Comparison of ENCODE assay signal across 7 cellular contexts in the genomic region with DNA sequence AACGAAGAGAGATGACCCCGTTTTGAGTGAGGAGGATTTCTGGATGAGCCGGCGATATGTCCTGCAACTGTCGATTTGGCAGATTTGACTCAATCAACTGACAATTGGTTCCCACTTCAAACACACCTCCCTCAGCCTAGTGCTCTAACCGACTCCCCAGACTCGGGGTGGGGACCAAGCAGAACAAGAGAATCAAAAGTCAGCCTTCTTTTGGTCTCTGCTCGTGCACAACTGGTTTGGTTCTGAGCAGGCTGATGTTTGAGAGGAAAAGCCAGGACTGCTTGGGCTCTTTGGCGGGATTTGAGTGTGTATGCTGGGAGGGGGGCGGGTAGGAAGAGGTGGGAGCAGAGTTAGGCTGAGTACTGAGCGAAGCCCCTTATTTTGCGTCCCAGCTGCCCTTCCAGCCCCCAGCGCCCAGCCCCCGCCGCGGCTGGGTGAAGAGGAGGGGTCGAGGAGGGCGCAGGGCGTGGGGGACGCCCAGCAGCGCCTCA.
A peak's percentile ranks its signal among the peaks of the same experiment; 100 is the strongest.
DNase-seq lines count a peak whose midpoint lies in the region; ATAC-seq and TF ChIP-seq lines count a peak whose summit lies in the region.

No MANE protein-coding gene starts in this region.

- H3T11ph ChIP-seq in H9 (ENCODE audit: low read length) = no peak overlapping the region

- H4K8ac ChIP-seq in H9 (replicated peaks; ENCODE audit: insufficient read length, low read depth, low read length) = no peak overlapping the region

- H3K9ac ChIP-seq in H9 (ENCODE audit: extremely low read depth, insufficient read length, low read length) = peak overlapping the region; percentile 21

- H2AK5ac ChIP-seq in H9 (ENCODE audit: insufficient read length, low read length) = no peak overlapping the region

- H2BK15ac ChIP-seq in H9 (ENCODE audit: low read depth, low read length) = no peak overlapping the region

- no peak overlapping the region for H3K27ac ChIP-seq in H9 (ENCODE audit: insufficient read length, low read depth, low read length)

- no peak overlapping the region for H4K5ac ChIP-seq in H9 (ENCODE audit: insufficient read length, low read depth, low read length)

- no peaks in the 10 kb centered on the region for H3K4me1 ChIP-seq in H9 (ENCODE audit: insufficient read depth, low read length)

- peaks cover 4% of the 10 kb centered on the region; the same call in 1 of the 2 replicates for H3K27me3 ChIP-seq in H9 (ENCODE audit: insufficient read depth, low read length)

- WGBS in H9 (ENCODE audit: extremely low coverage, insufficient read length, low lambda C conversion rate) = no CpG with 5 or more reads among the region's 21 CpGs

- peaks cover 33% of the 10 kb centered on the region for H3K27me3 Mint-ChIP-seq in H9 (ENCODE audit: low read depth)
- peaks cover 7 to 42% (median 29%) of the 10 kb centered on the region in 3 donors for H3K27me3 Mint-ChIP-seq in naive B cell

- H3K4me2 ChIP-seq in H9 (ENCODE audit: insufficient read depth, insufficient read length, low read length) = peak overlapping the region; percentile 78

- no peak overlapping the region for H4K91ac ChIP-seq in H9 (ENCODE audit: insufficient read length, low read depth, low read length)

- no peak overlapping the region for H2BK20ac ChIP-seq in H9 (ENCODE audit: low read depth, low read length, poor library complexity, severe bottlenecking)

- H2BK5ac ChIP-seq in H9 (ENCODE audit: insufficient read length, low read length) = no peak overlapping the region

- no peaks in the 10 kb centered on the region for H4K20me1 ChIP-seq in H9 (ENCODE audit: control insufficient read depth, insufficient read depth, insufficient read length)

- H3K9me3 ChIP-seq in H9 (ENCODE audit: control insufficient read depth, low read depth, low read length) = no peaks in the 10 kb centered on the region

- H3K36me3 Mint-ChIP-seq in H9 (ENCODE audit: insufficient read depth in 1 of 3, low read depth in 3 of 3) = peaks cover 0 to 6% (median 0%) of the 10 kb centered on the region in 3 experiments; a peak in 3 of 7 replicates
- H3K36me3 Mint-ChIP-seq in naive B cell = no peaks in the 10 kb centered on the region

- DNase-seq in H9 = no peak
- peak; percentile 96 for DNase-seq in NCI-H69 (lab: John Stamatoyannopoulos, UW)
- DNase-seq in epithelial cell of esophagus (ENCODE audit: low read depth) = peak; percentile 2
- no peak for DNase-seq in naive B cell
- DNase-seq in HT-29 (ENCODE audit: low spot score) = no peak
- DNase-seq in cortex of kidney (lab: John Stamatoyannopoulos, UW) = no peak

- H2BK120ac ChIP-seq in H9 (ENCODE audit: low read depth, low read length, poor library complexity, severe bottlenecking) = no peak overlapping the region

- TF ChIP-seq CTCF in GM12875 (IDR thresholded peaks at IDR 0.05; ENCODE audit: borderline replicate concordance, insufficient read depth, low read depth, low read length) (no peak), H9 (conservative IDR thresholded peaks at IDR 0.05) (no peak), epithelial cell of esophagus (IDR thresholded peaks at IDR 0.05; ENCODE audit: insufficient read depth, low read depth, low read length, missing control alignments) (no peak)

- H3K4me3 ChIP-seq in GM12875 (ENCODE audit: low read depth, low read length) (peak overlapping the region; percentile 93), epithelial cell of esophagus (ENCODE audit: low read length) (peak overlapping the region; percentile 38)

- no peak overlapping the region for H3K56ac ChIP-seq in H9 (ENCODE audit: insufficient read length, low read depth, low read length)

- H2BK12ac ChIP-seq in H9 (ENCODE audit: insufficient read length, low read depth, low read length) = no peak overlapping the region

- H3K9me3 Mint-ChIP-seq in H9 (peaks cover 0 to 3% of the 10 kb centered on the region in 2 experiments; a peak in 2 of 5 replicates), naive B cell (peaks cover 0 to under 1% (median 0%) of the 10 kb centered on the region in 7 donors)

- no peak overlapping the region for H3K18ac ChIP-seq in H9 (ENCODE audit: insufficient read length, low read depth, low read length)

- H2AFZ ChIP-seq in H9 (ENCODE audit: low read length) = no peak overlapping the region

- no peaks in the 10 kb centered on the region for H3K79me2 ChIP-seq in H9 (ENCODE audit: insufficient read depth, low read length)

- H3K23me2 ChIP-seq in H9 (ENCODE audit: insufficient read length, low read depth, low read length, poor library complexity, severe bottlenecking) = peaks cover 15% of the 10 kb centered on the region

- peak overlapping the region; percentile 84 to 95 for H3K4me3 Mint-ChIP-seq in H9
- peak overlapping the region; percentile 56 to 88 (median 86) for H3K4me3 Mint-ChIP-seq in naive B cell

- no peak overlapping the region for H3K23ac ChIP-seq in H9 (ENCODE audit: insufficient read length, low read depth, low read length)

- H3K79me1 ChIP-seq in H9 (ENCODE audit: insufficient read depth, low read depth, low read length, poor library complexity, severe bottlenecking) = no peaks in the 10 kb centered on the region

- no peak for ATAC-seq in naive B cell (ENCODE audit: low read depth in 2 of 2)

- H3K14ac ChIP-seq in H9 (ENCODE audit: insufficient read depth, low read length) = no peak overlapping the region

- H3K27ac Mint-ChIP-seq in H9 (peak overlapping the region; percentile 14 to 95 (median 35); a peak in 5 of 7 replicates), naive B cell (peak overlapping the region in 1 of 6 donors; percentile 19)

- H3K4ac ChIP-seq in H9 (ENCODE audit: low read depth, low read length) = no peak overlapping the region

- H3K4me1 Mint-ChIP-seq in H9 (peaks cover 29 to 31% of the 10 kb centered on the region in 2 experiments), naive B cell (peaks cover 13 to 24% (median 19%) of the 10 kb centered on the region in 3 donors)

Comparison
In these comparisons a context has a peak if more than half of its experiments do, and no peak if none do; other contexts are left out.
1. DNase-seq: peak in NCI-H69 (single experiment) and epithelial cell of esophagus (single experiment); none in H9 (single experiment), naive B cell (single experiment), HT-29 (single experiment) and cortex of kidney (single experiment).